1 cellular context compared by ENCODE assay signal in the genomic region with DNA sequence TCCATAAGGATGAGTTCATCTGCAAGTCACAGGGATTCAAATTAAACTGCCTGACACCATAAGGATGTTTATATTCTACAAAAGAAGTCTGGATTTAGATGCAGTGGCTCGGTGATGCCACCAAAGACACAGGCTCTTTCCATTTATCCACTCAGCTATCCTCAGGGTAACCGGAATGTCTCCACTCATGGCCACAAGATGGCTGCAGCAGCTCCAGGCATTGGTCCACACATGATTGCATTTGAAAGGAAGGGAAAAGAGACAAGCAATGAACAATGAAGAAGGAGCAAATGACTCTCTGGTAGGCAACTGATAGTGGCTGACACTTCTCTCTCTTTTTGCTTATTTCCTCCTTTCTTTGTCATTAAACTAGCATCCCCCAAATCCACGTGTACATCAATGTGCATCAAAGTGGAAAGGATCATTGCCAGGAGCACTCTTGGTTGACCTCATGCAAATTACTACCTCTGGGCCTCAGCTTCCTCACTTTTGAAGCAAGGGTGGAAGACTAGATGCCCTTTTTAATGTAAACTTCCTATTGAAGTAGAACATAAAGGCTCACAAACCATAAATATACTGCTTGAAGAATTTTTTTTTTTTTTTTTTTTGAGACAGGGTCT.
TF ChIP-seq lines count a peak whose summit lies in the region.

No MANE protein-coding gene starts in this region.

TF ChIP-seq in WTC11, 78 proteins besides CTCF, POLR2A, EP300 and RAD21 (continued from another document):
- TF ChIP-seq, protein P1, sequence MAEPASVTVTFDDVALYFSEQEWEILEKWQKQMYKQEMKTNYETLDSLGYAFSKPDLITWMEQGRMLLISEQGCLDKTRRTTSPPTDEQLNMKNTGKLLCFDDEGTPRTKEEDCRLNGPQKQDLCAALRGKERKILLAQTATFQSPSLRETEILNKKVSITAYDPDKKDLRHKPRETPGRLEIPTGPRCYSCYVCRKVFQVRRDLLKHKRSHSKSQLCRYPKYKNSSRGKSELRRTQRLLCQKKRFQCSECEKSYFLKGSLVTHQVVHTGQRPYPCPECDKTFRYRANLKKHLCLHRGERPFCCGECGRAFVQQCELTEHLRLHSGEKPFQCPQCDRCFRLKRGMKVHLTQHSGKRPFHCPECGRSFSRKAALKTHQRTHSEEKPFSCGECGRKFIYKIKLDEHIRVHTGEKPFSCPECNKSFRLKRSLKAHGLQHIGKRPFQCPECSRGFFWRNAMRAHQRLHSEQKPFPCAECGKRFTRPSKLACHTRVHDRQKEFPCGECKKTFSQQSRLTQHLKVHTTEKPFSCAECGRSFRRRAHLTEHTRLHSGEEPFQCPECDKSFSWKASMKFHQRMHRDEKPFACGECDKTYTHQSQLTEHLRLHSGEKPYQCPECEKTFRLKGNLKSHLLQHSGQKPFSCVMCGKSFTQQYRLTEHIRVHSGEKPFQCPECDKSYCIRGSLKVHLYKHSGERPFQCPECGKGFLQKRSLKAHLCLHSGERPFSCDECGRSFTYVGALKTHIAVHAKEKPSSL (CRISPR knock-in tag; conservative IDR thresholded peaks at IDR 0.05) = no peak
